In the genomic region with DNA sequence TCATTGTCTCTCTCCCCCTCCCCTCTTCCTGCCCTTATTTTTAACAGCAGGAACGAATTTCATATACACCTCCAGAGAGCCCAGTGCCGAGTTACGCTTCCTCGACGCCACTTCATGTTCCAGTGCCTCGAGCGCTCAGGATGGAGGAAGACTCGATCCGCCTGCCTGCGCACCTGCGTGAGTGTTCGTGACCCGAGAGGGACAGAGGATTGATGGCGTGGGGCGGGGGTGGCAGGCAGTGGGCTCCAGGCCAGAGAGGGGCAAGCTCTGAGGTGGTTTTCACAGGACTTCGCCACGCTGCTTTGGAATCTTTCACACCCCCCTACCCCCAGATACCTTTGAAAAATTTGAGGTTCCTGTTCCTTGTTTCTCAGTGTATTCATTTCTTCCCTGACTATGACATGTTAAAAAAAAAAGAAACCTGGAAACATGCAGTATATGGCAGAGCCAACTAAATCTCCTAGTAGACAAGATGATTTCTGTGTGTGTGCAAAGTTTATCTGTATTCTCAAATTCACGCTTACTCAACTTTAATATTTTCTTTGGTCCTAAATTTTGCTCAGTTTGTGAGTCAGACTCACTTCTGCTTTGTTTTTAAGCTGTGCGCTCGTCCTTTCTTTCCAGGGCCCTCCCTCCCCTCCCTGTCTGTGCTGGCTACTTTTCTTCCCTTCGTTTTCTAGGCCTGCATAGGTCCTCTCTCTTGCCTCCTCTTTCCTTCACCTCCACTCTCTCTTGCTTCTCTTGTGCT, we compare ENCODE assay signal across 1 cellular context.
A peak's percentile ranks its signal among the peaks of the same experiment; 100 is the strongest.
TF ChIP-seq lines count a peak whose summit lies in the region.

No MANE protein-coding gene starts in this region.

TF ChIP-seq in H1, 55 proteins besides CTCF, POLR2A, EP300 and RAD21:
- TF ChIP-seq PHF8 (conservative IDR thresholded peaks at IDR 0.05; ENCODE audit: low read depth, low read length) (no peak), SP1 (IDR thresholded peaks at IDR 0.05; ENCODE audit: low read depth, low read length) (no peak), TAF1 (IDR thresholded peaks at IDR 0.05; ENCODE audit: low read depth, low read length) (no peak), FOSL1 (IDR thresholded peaks at IDR 0.05; ENCODE audit: insufficient read depth, low read depth, low read length) (no peak), NRF1 (IDR thresholded peaks at IDR 0.05; ENCODE audit: low read depth, low read length) (no peak), CTBP2 (IDR thresholded peaks at IDR 0.05; ENCODE audit: borderline replicate concordance, insufficient read depth, insufficient read length, low read length) (no peak), ASH2L (IDR thresholded peaks at IDR 0.05; ENCODE audit: low read length) (peak; percentile 42), BCL11A (IDR thresholded peaks at IDR 0.05; ENCODE audit: low read depth in 2 of 2, low read length in 2 of 2) (no peak), RBBP5 (IDR thresholded peaks at IDR 0.05; ENCODE audit: borderline replicate concordance, low read depth, low read length) (0 out of 2 replicates have a peak, but pooled peaks have one; percentile 45)
- TF ChIP-seq, protein P1, sequence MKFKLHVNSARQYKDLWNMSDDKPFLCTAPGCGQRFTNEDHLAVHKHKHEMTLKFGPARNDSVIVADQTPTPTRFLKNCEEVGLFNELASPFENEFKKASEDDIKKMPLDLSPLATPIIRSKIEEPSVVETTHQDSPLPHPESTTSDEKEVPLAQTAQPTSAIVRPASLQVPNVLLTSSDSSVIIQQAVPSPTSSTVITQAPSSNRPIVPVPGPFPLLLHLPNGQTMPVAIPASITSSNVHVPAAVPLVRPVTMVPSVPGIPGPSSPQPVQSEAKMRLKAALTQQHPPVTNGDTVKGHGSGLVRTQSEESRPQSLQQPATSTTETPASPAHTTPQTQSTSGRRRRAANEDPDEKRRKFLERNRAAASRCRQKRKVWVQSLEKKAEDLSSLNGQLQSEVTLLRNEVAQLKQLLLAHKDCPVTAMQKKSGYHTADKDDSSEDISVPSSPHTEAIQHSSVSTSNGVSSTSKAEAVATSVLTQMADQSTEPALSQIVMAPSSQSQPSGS (IDR thresholded peaks at IDR 0.05; ENCODE audit: low read length) = no peak
